9 cellular contexts compared by ENCODE assay signal in the genomic region with DNA sequence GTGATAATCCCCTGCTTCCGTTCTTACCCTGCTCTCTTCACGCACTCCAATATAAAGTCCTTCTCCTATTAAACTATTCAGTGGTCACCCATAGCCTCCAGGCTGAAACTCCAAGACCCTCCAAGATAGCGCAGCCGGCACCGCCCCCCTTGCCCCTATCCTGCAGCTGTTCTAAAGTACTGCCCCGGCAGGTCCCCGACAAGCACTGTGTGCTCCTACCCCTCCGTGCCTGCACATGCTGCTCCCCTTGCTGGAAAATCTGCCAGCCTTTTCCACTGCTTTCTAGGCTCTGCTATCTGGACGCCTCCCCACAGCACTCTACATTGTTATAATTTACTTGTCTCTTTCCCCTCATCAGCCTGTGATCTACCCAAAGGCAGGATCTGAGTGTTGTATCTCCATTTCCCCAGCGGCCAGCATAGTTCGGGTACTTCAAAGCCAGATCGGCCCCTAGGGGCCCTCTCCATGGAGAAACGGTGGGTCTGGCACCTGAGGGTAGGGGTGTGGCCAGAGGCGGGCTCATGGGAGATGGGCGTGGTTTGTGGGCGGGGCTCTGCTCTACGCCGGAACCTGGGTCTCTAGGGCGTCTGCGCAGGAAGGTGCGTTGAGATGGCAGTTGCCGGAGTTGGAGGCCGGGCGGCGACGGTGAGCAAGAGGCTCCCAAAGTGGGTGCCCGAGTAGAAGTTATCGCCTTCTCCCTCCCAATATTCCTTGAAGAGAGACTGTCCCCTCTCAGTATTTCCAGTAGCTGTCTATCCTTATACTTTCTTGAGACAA.
DNase-seq lines count a peak whose midpoint lies in the region; ATAC-seq lines count a peak whose summit lies in the region.
"Had no signal": no experiment of that assay in that cellular context is flagged by ENCODE, and none has a peak within 500 bp of the region (broad histone marks: within the 10 kb centered on the region; RNA-seq: fewer than 3 reads in every experiment).

No MANE protein-coding gene starts in this region.

- no peak overlapping the region for H3K9ac ChIP-seq in adipocyte (ENCODE audit: low read length)

- H3K4me1 Mint-ChIP-seq in stimulated activated effector memory CD8-positive, alpha-beta T cell treated with anti-CD3 and anti-CD28 coated beads, Interleukin-12 subunit alpha, Interleukin-12 subunit beta, amount 100 ng/mL, for 72 hours, result peaks cover 7% of the 10 kb centered on the region

- ATAC-seq in left lobe of liver (peak; percentile 14), HG03139 (IDR thresholded peaks at IDR 0.05; ENCODE audit: unreplicated experiment) (no peak), HG03439 (IDR thresholded peaks at IDR 0.05; ENCODE audit: unreplicated experiment) (no peak), GM21367 (IDR thresholded peaks at IDR 0.05; ENCODE audit: unreplicated experiment) (no peak)
- ATAC-seq in stimulated activated effector memory CD8-positive, alpha-beta T cell treated with anti-CD3 and anti-CD28 coated beads, Interleukin-12 subunit alpha, Interleukin-12 subunit beta, amount 100 ng/mL, for 72 hours, result peak; percentile 37
- ATAC-seq: gastrocnemius medialis had no signal

- H3K4me1 ChIP-seq in adipocyte (ENCODE audit: control insufficient read depth, insufficient read depth, low read length), result no peaks in the 10 kb centered on the region
- H3K4me1 ChIP-seq: gastrocnemius medialis had no signal

- H3K9me3 Mint-ChIP-seq in stimulated activated effector memory CD8-positive, alpha-beta T cell treated with anti-CD3 and anti-CD28 coated beads, Interleukin-12 subunit alpha, Interleukin-12 subunit beta, amount 100 ng/mL, for 72 hours, result no peaks in the 10 kb centered on the region

- no peaks in the 10 kb centered on the region for H3K27me3 ChIP-seq in adipocyte (replicated peaks; ENCODE audit: control insufficient read depth, insufficient read depth, low read length)
- H3K27me3 ChIP-seq: gastrocnemius medialis had no signal

- no peaks in the 10 kb centered on the region for H3K36me3 Mint-ChIP-seq in stimulated activated effector memory CD8-positive, alpha-beta T cell treated with anti-CD3 and anti-CD28 coated beads, Interleukin-12 subunit alpha, Interleukin-12 subunit beta, amount 100 ng/mL, for 72 hours

- H3K4me3 Mint-ChIP-seq in stimulated activated effector memory CD8-positive, alpha-beta T cell treated with anti-CD3 and anti-CD28 coated beads, Interleukin-12 subunit alpha, Interleukin-12 subunit beta, amount 100 ng/mL, for 72 hours, result no peak overlapping the region

- no peak overlapping the region for H3K27ac Mint-ChIP-seq in stimulated activated effector memory CD8-positive, alpha-beta T cell treated with anti-CD3 and anti-CD28 coated beads, Interleukin-12 subunit alpha, Interleukin-12 subunit beta, amount 100 ng/mL, for 72 hours

- peaks cover 22% of the 10 kb centered on the region for H3K36me3 ChIP-seq in adipocyte (ENCODE audit: control insufficient read depth, insufficient read depth, low read length, severe bottlenecking)

- no peaks in the 10 kb centered on the region for H3K9me3 ChIP-seq in adipocyte (ENCODE audit: control insufficient read depth, low read length)
- H3K9me3 ChIP-seq: gastrocnemius medialis had no signal

- DNase-seq in T follicular helper cell (ENCODE audit: low read depth) (peak; percentile 2), adipocyte (ENCODE audit: low read depth) (peak; percentile 7), left lobe of liver (ENCODE audit: low spot score) (no peak), LoVo (ENCODE audit: low spot score) (no peak)
- DNase-seq in stimulated activated effector memory CD8-positive, alpha-beta T cell treated with anti-CD3 and anti-CD28 coated beads, Interleukin-12 subunit alpha, Interleukin-12 subunit beta, amount 100 ng/mL, for 72 hours (ENCODE audit: low spot score in 2 of 2), result peak in 1 of 2 donors; percentile 57

- H3K4me3 ChIP-seq in adipocyte (ENCODE audit: low read length), result no peak overlapping the region
- H3K4me3 ChIP-seq: gastrocnemius medialis had no signal

Comparison
In these comparisons a context has a peak if more than half of its experiments do, and no peak if none do; other contexts are left out.
1. DNase-seq: peak in T follicular helper cell (single experiment) and adipocyte (single experiment); none in left lobe of liver (single experiment) and LoVo (single experiment).
2. ATAC-seq: peak in left lobe of liver (single experiment) and stimulated activated effector memory CD8-positive, alpha-beta T cell treated with anti-CD3 and anti-CD28 coated beads, Interleukin-12 subunit alpha, Interleukin-12 subunit beta, amount 100 ng/mL, for 72 hours (single experiment); none in HG03139 (single experiment), HG03439 (single experiment) and GM21367 (single experiment).